In genomic region chr3:141862279-141862816, GRCh38 we compare ENCODE assay signal across 27 cellular contexts.
"Had no signal": no experiment of that assay in that cellular context is flagged by ENCODE, and none has a peak within 500 bp of the region (broad histone marks: within the 10 kb centered on the region; RNA-seq: fewer than 3 reads in every experiment).

No MANE protein-coding gene starts in this region.

- H3K36me3 ChIP-seq: colonic mucosa, esophagus muscularis mucosa, esophagus squamous epithelium, gastrocnemius medialis, gastroesophageal sphincter, heart left ventricle, heart right ventricle had no signal

- H3K27ac ChIP-seq: colonic mucosa, coronary artery, dorsolateral prefrontal cortex, epithelial cell of prostate, esophagus muscularis mucosa, esophagus squamous epithelium, foreskin keratinocyte, gastrocnemius medialis, gastroesophageal sphincter had no signal

- H3K4me3 Mint-ChIP-seq: effector memory CD8-positive, alpha-beta T cell; endodermal cell had no signal

- H3K9me3 ChIP-seq: colonic mucosa, esophagus muscularis mucosa, esophagus squamous epithelium, gastrocnemius medialis, gastroesophageal sphincter, heart left ventricle, heart right ventricle had no signal

- FAIRE-seq: colon, endometrium, endothelial cell of umbilical vein, frontal cortex had no signal

- H3K27me3 ChIP-seq: colonic mucosa, esophagus muscularis mucosa, foreskin keratinocyte, gastrocnemius medialis, gastroesophageal sphincter, heart left ventricle, heart right ventricle had no signal

- H3K4me3 ChIP-seq: colonic mucosa, coronary artery, dorsolateral prefrontal cortex, esophagus muscularis mucosa, esophagus squamous epithelium, gastrocnemius medialis, gastroesophageal sphincter, heart left ventricle, heart right ventricle had no signal

- H3K27me3 Mint-ChIP-seq: effector memory CD8-positive, alpha-beta T cell had no signal

- DNase-seq: colonic mucosa; cortex of kidney; dermis blood vessel endothelial cell; dorsolateral prefrontal cortex; effector CD4-positive, alpha-beta T cell; effector CD8-positive, alpha-beta T cell; effector memory CD4-positive, alpha-beta T cell; effector memory CD8-positive, alpha-beta T cell; endodermal cell; esophagus squamous epithelium; foreskin fibroblast; foreskin keratinocyte; foreskin melanocyte; gastrocnemius medialis; glutamatergic neuron; head of caudate nucleus; heart left ventricle; heart right ventricle had no signal

- H3K27ac Mint-ChIP-seq: effector memory CD8-positive, alpha-beta T cell; endodermal cell had no signal

- ATAC-seq: effector memory CD8-positive, alpha-beta T cell; esophagus mucosa; foreskin keratinocyte; gastrocnemius medialis; gastroesophageal sphincter; heart left ventricle; heart right ventricle had no signal

- H3K9me3 Mint-ChIP-seq: effector memory CD8-positive, alpha-beta T cell; endodermal cell had no signal

- H3K4me1 ChIP-seq: colonic mucosa, foreskin keratinocyte, gastroesophageal sphincter had no signal
